Comparison of ENCODE assay signal across 27 cellular contexts in the genomic region with DNA sequence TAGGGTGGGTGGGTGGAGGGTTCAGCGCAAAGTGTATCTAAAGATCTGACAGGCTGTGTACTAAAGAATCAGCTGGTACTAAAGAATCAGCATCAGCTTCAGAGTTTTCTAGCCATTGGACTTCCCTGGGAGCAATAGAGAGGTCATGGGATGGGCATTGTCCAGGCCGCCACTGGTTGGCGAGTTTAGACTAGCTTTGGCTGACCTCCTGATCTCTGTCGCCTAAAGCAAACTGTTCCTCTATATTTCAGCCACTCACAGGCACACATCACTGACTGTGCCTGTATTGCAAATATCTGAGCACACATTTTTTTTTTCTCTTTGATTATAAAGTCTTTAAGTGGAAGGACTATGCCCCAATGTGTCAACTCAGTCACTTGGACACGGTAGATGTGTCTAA.
"Had no signal": no experiment of that assay in that cellular context is flagged by ENCODE, and none has a peak within 500 bp of the region (broad histone marks: within the 10 kb centered on the region; RNA-seq: fewer than 3 reads in every experiment).

No MANE protein-coding gene starts in this region.

- H3K4me3 ChIP-seq: colonic mucosa, coronary artery, dorsolateral prefrontal cortex, esophagus muscularis mucosa, esophagus squamous epithelium, gastrocnemius medialis, gastroesophageal sphincter, heart left ventricle, heart right ventricle had no signal

- H3K27ac ChIP-seq: colonic mucosa, coronary artery, dorsolateral prefrontal cortex, epithelial cell of prostate, esophagus muscularis mucosa, esophagus squamous epithelium, foreskin keratinocyte, gastrocnemius medialis, gastroesophageal sphincter, heart left ventricle, heart right ventricle had no signal

- DNase-seq: colonic mucosa; cortex of kidney; dermis blood vessel endothelial cell; dorsolateral prefrontal cortex; effector CD8-positive, alpha-beta T cell; effector memory CD4-positive, alpha-beta T cell; effector memory CD8-positive, alpha-beta T cell; endodermal cell; erythroblast; esophagus squamous epithelium; foreskin fibroblast; foreskin keratinocyte; foreskin melanocyte; gastrocnemius medialis; glutamatergic neuron; head of caudate nucleus; heart left ventricle; heart right ventricle had no signal

- ATAC-seq: effector memory CD8-positive, alpha-beta T cell; esophagus mucosa; foreskin keratinocyte; gastrocnemius medialis; gastroesophageal sphincter; heart left ventricle; heart right ventricle had no signal

- H3K9me3 ChIP-seq: colonic mucosa, esophagus muscularis mucosa, esophagus squamous epithelium, gastrocnemius medialis, gastroesophageal sphincter, heart left ventricle had no signal

- H3K4me1 ChIP-seq: colonic mucosa, esophagus muscularis mucosa, esophagus squamous epithelium, foreskin keratinocyte, gastrocnemius medialis, gastroesophageal sphincter, heart left ventricle, heart right ventricle had no signal

- FAIRE-seq: colon, endometrium, endothelial cell of umbilical vein, frontal cortex had no signal

- H3K36me3 ChIP-seq: colonic mucosa, esophagus muscularis mucosa, esophagus squamous epithelium, gastrocnemius medialis, gastroesophageal sphincter, heart left ventricle, heart right ventricle had no signal

- H3K27me3 ChIP-seq: colonic mucosa, esophagus muscularis mucosa, foreskin keratinocyte, gastrocnemius medialis, gastroesophageal sphincter had no signal
